Comparison of ENCODE assay signal across 8 cellular contexts in genomic region chr1:43147625-43148319, GRCh38. TPM values are rescaled to one million over a fixed set of nuclear protein-coding genes. Genes with fewer than 3 reads are reported as not detected.
DNase-seq lines count a peak whose midpoint lies in the region; ATAC-seq and TF ChIP-seq lines count a peak whose summit lies in the region.

No MANE protein-coding gene starts in this region.

- H3K4me1 ChIP-seq in endodermal cell (ENCODE audit: control insufficient read depth, insufficient read depth, low read length) = no peaks in the 10 kb centered on the region
- peaks cover 0 to 8% of the 10 kb centered on the region in 2 donors for H3K4me1 ChIP-seq in lung (ENCODE audit: control insufficient read depth in 2 of 2, insufficient read depth in 2 of 2, low read length in 2 of 2)
- no peaks in the 10 kb centered on the region for H3K4me1 ChIP-seq in Karpas-422 (ENCODE audit: low read length)

- peaks cover 13% of the 10 kb centered on the region for H3K4me1 Mint-ChIP-seq in endodermal cell

- H3K36me3 ChIP-seq in endodermal cell (ENCODE audit: control insufficient read depth, insufficient read depth, low read length) (no peaks in the 10 kb centered on the region), lung (ENCODE audit: control insufficient read depth in 2 of 2, insufficient read depth in 2 of 2, low read length in 2 of 2) (no peaks in the 10 kb centered on the region), Karpas-422 (ENCODE audit: insufficient read depth, low read length) (no peaks in the 10 kb centered on the region)

- H3K27ac Mint-ChIP-seq in endodermal cell = no peak overlapping the region

- H3K4me3 Mint-ChIP-seq in endodermal cell = peak overlapping the region; percentile 62

- no peaks in the 10 kb centered on the region for H3K9me2 ChIP-seq in Karpas-422 (replicated peaks; ENCODE audit: insufficient read depth, low read length)

- no peaks in the 10 kb centered on the region for H3K9me3 ChIP-seq in endodermal cell (ENCODE audit: control insufficient read depth, low read length)
- H3K9me3 ChIP-seq in lung (ENCODE audit: control insufficient read depth in 2 of 2, insufficient read depth in 1 of 2, low read length in 1 of 2) = peaks cover 0 to 6% of the 10 kb centered on the region in 2 donors
- no peaks in the 10 kb centered on the region for H3K9me3 ChIP-seq in Karpas-422 (ENCODE audit: low read length)

- TF ChIP-seq CTCF in endodermal cell (conservative IDR thresholded peaks at IDR 0.05) (no peak), lung (IDR thresholded peaks at IDR 0.05; ENCODE audit: control extremely low read depth, extremely low read depth) (no peak)

- H3K27me3 ChIP-seq in endodermal cell (ENCODE audit: control insufficient read depth, insufficient read depth, low read length, poor library complexity, severe bottlenecking) = peaks cover 13% of the 10 kb centered on the region
- no peaks in the 10 kb centered on the region for H3K27me3 ChIP-seq in lung (ENCODE audit: control insufficient read depth, insufficient read depth)
- H3K27me3 ChIP-seq in Karpas-422 (ENCODE audit: low read length) = no peaks in the 10 kb centered on the region

- no peak overlapping the region for H3K9ac ChIP-seq in endodermal cell (ENCODE audit: extremely low read depth, low read length, poor library complexity, severe bottlenecking)
- H3K9ac ChIP-seq in Karpas-422 (ENCODE audit: low read length) = no peak overlapping the region

- H2AFZ ChIP-seq in Karpas-422 (ENCODE audit: low read length) = no peak overlapping the region

- no peak overlapping the region for H3K4me2 ChIP-seq in Karpas-422 (ENCODE audit: low read depth, low read length, poor library complexity, severe bottlenecking)

- H3K36me3 Mint-ChIP-seq in endodermal cell (ENCODE audit: low read depth) = no peaks in the 10 kb centered on the region

- peak overlapping the region; percentile 81 for H3K4me3 ChIP-seq in endodermal cell (ENCODE audit: low read length)
- H3K4me3 ChIP-seq in lung = no peak overlapping the region
- no peak overlapping the region for H3K4me3 ChIP-seq in Karpas-422 (ENCODE audit: low read length)

- DNase-seq in EH (ENCODE audit: low read depth) = peak; percentile 76
- peak; percentile 87 to 89 for DNase-seq in NCI-H1930 (lab: John Stamatoyannopoulos, UW)
- peak; percentile 100 for DNase-seq in endodermal cell
- peak; percentile 78 for DNase-seq in lung (ENCODE audit: low spot score)
- DNase-seq in stimulated activated CD4-positive, alpha-beta T cell treated with anti-CD3 and anti-CD28 coated beads, Interleukin-4, amount 100 ng/mL, for 48 hours (ENCODE audit: low read depth in 2 of 2) = peak; percentile 15 to 49
- no peak for DNase-seq in Karpas-422

- no peaks in the 10 kb centered on the region for H4K20me1 ChIP-seq in Karpas-422 (ENCODE audit: insufficient read depth, low read depth, low read length)

- H3K27ac ChIP-seq in endodermal cell (ENCODE audit: low read depth, low read length) (no peak overlapping the region), lung (ENCODE audit: low read depth in 1 of 2, low read length in 1 of 2) (no peak overlapping the region), Karpas-422 (ENCODE audit: low read length) (no peak overlapping the region)

- no peaks in the 10 kb centered on the region for H3K79me2 ChIP-seq in Karpas-422 (ENCODE audit: low read length)

- WGBS in endodermal cell (ENCODE audit: insufficient coverage in 1 of 2, insufficient read length in 1 of 2), 2 experiments = 7 to 8% methylated on average over 12 to 47 of the region's 47 CpGs
- 6% methylated on average over 47 of the region's 47 CpGs for WGBS in lung, 2 donors

- ATAC-seq in activated CD4-positive, CD25-positive, alpha-beta regulatory T cell treated with anti-CD3 and anti-CD28 coated beads, Interleukin-2, amount 50 U/mL, for 24 hours = peak; percentile 30 to 48
- peak; percentile 88 for ATAC-seq in lung (ENCODE audit: insufficient read depth, low FRiP score)
- no peak for ATAC-seq in HG03469 (IDR thresholded peaks at IDR 0.05; ENCODE audit: unreplicated experiment)

- no peaks in the 10 kb centered on the region for H3K9me3 Mint-ChIP-seq in endodermal cell

- peaks cover 9% of the 10 kb centered on the region for H3K27me3 Mint-ChIP-seq in endodermal cell (ENCODE audit: insufficient read depth)

RNA-seq across cellular contexts. Expression of gene EBNA1BP2, which starts 24.3 kb away (rescaled TPM):
- total RNA-seq in endodermal cell = 10 to 100 TPM; 50.2 to 51.7 TPM
- polyA plus RNA-seq in endodermal cell (2013, experiment 1 of 2) = 67.0 TPM
- polyA plus RNA-seq in endodermal cell (2013, experiment 2 of 2) = 67.5 TPM
- 10 to 100 TPM; 35.9 to 65.3 TPM for total RNA-seq in lung
- 10 to 100 TPM; 51.5 to 99.4 TPM for polyA plus RNA-seq in lung
- total RNA-seq in Karpas-422 (2014; rRNA removed; shearing (Covaris generic); ENCODE audit: low replicate concordance) = 59.5 and 87.6 TPM in 2 replicates

RNA-seq across cellular contexts. Expression of gene CFAP57, which starts 24.4 kb away (rescaled TPM):
- under 1 TPM; 0.82 to 0.90 TPM for total RNA-seq in endodermal cell
- 1.00 TPM for polyA plus RNA-seq in endodermal cell (2013, experiment 1 of 2)
- polyA plus RNA-seq in endodermal cell (2013, experiment 2 of 2) = 1.1 TPM
- total RNA-seq in lung = 10 to 100 TPM; 10.4 to 12.3 TPM
- 1 to 10 TPM; 1.7 to 2.2 TPM for polyA plus RNA-seq in lung
- not detected in 2 replicates for total RNA-seq in Karpas-422 (2014; rRNA removed; shearing (Covaris generic); ENCODE audit: low replicate concordance)

Comparison
In these comparisons a context has a peak if more than half of its experiments do, and no peak if none do; other contexts are left out.
1. RNA of gene CFAP57, which starts 24.4 kb away (total RNA-seq): 10.4 to 12.3 TPM in lung; 0.82 to 0.90 TPM in endodermal cell and not detected in Karpas-422; every median in the first group is over 4 times any median in the second.